In genomic region chr17:76528528-76529223, GRCh38 we compare ENCODE assay signal across 9 cellular contexts. TPM values are rescaled to one million over a fixed set of nuclear protein-coding genes. Genes with fewer than 3 reads are reported as not detected.
DNase-seq lines count a peak whose midpoint lies in the region; ATAC-seq and TF ChIP-seq lines count a peak whose summit lies in the region.
"Had no signal": no experiment of that assay in that cellular context is flagged by ENCODE, and none has a peak within 500 bp of the region (broad histone marks: within the 10 kb centered on the region; RNA-seq: fewer than 3 reads in every experiment).

No MANE protein-coding gene starts in this region.

- ATAC-seq in foreskin keratinocyte = no peak

- no peak for TF ChIP-seq CTCF in VCaP (conservative IDR thresholded peaks at IDR 0.05)
- TF ChIP-seq CTCF in foreskin keratinocyte (conservative IDR thresholded peaks at IDR 0.05) = no peak
- TF ChIP-seq CTCF in sigmoid colon (IDR thresholded peaks at IDR 0.05) = no peak

- H3K27me3 ChIP-seq in foreskin keratinocyte = no peaks in the 10 kb centered on the region
- H3K27me3 ChIP-seq in sigmoid colon = peaks cover 0 to 16% (median 4%) of the 10 kb centered on the region in 3 donors

- TF ChIP-seq POLR2A in sigmoid colon (IDR thresholded peaks at IDR 0.05) = no peak

- 50 to 53% methylated on average over 31 of the region's 31 CpGs for WGBS in sigmoid colon, 2 donors

- peaks cover 9% of the 10 kb centered on the region for H3K4me1 ChIP-seq in foreskin keratinocyte
- peaks cover 0 to 52% (median 45%) of the 10 kb centered on the region in 4 donors for H3K4me1 ChIP-seq in sigmoid colon

- peak; percentile 31 for DNase-seq in Daoy (ENCODE audit: low read depth)
- DNase-seq in foreskin keratinocyte = no peak
- DNase-seq in sigmoid colon = no peak
- DNase-seq in COR-L47 (lab: John Stamatoyannopoulos, UW) = no peak
- DNase-seq in activated CD4-positive, CD25-positive, alpha-beta regulatory T cell treated with anti-CD3 and anti-CD28 coated beads, Interleukin-2, amount 50 U/mL, for 72 hours = no peak
- DNase-seq in SW 1271 (lab: John Stamatoyannopoulos, UW) = no peak
- DNase-seq in T-helper 1 cell = no peak
- DNase-seq: stimulated activated CD4-positive, alpha-beta T cell treated with anti-CD3 and anti-CD28 coated beads, Interleukin-1b, Interleukin-23, amount 100 ng/mL, for 48 hours had no signal

- H3K27ac ChIP-seq in VCaP (peak overlapping the region; percentile 67), foreskin keratinocyte (peak overlapping the region; percentile 44), sigmoid colon (peak overlapping the region; percentile 80 to 82 (median 80))

- no peak for TF ChIP-seq EP300 in sigmoid colon (IDR thresholded peaks at IDR 0.05)

- H3K36me3 ChIP-seq in sigmoid colon = no peaks in the 10 kb centered on the region

- intact Hi-C loops in sigmoid colon (cut with DNase I) = no loop called here

- H3K9me3 ChIP-seq in sigmoid colon = no peaks in the 10 kb centered on the region

- peak overlapping the region in 1 of 4 donors; percentile 1 for H3K4me3 ChIP-seq in sigmoid colon

RNA-seq across cellular contexts. Expression of gene CYGB, which starts 8.8 kb away (rescaled TPM):
- total RNA-seq in Daoy (2014; rRNA removed; shearing (Covaris generic)) = 8.3 and 16.0 TPM in 2 replicates
- 10.2 and 17.8 TPM in 2 replicates for total RNA-seq in foreskin keratinocyte
- 15.0 and 24.3 TPM in 2 replicates for polyA plus RNA-seq in foreskin keratinocyte
- 10 to 100 TPM; 18.6 to 33.4 (median 19.3) TPM for total RNA-seq in sigmoid colon
- 10 to 100 TPM in 2 of 3 donors, 1 to 10 TPM in 1; 9.7 to 25.8 (median 10.1) TPM for polyA plus RNA-seq in sigmoid colon

RNA-seq across cellular contexts. Expression of gene PRCD, which starts 11.2 kb away (rescaled TPM):
- total RNA-seq in Daoy (2014; rRNA removed; shearing (Covaris generic)) = 0.51 TPM in 1 of 2 replicates, not detected in the other
- total RNA-seq in foreskin keratinocyte (0.63 and 0.88 TPM in 2 replicates), sigmoid colon (1 to 10 TPM; 1.1 to 6.1 (median 3.6) TPM)
- polyA plus RNA-seq in foreskin keratinocyte (0.93 and 0.99 TPM in 2 replicates), sigmoid colon (1 to 10 TPM in 2 of 3 donors, not detected in 1; 4.8 to 7.1 TPM)

RNA-seq across cellular contexts. Expression of gene RHBDF2, which starts 27.5 kb away (rescaled TPM):
- 26.6 and 35.5 TPM in 2 replicates for total RNA-seq in Daoy (2014; rRNA removed; shearing (Covaris generic))
- total RNA-seq in foreskin keratinocyte (38.1 and 49.0 TPM in 2 replicates), sigmoid colon (10 to 100 TPM in 3 of 4 donors, 1 to 10 TPM in 1; 7.9 to 27.6 (median 12.5) TPM)
- polyA plus RNA-seq in foreskin keratinocyte (26.4 and 33.1 TPM in 2 replicates), sigmoid colon (10 to 100 TPM in 1 of 3 donors, 1 to 10 TPM in 2; 1.2 to 35.7 (median 5.8) TPM)

RNA-seq across cellular contexts. Expression of gene ST6GALNAC2, which starts 57.0 kb away (rescaled TPM):
- 0.24 and 0.40 TPM in 2 replicates for total RNA-seq in Daoy (2014; rRNA removed; shearing (Covaris generic))
- total RNA-seq in foreskin keratinocyte = 23.4 and 38.5 TPM in 2 replicates
- 21.4 and 31.8 TPM in 2 replicates for polyA plus RNA-seq in foreskin keratinocyte
- 10 to 100 TPM in 1 of 4 donors, 1 to 10 TPM in 3; 4.1 to 16.4 (median 9.0) TPM for total RNA-seq in sigmoid colon
- polyA plus RNA-seq in sigmoid colon = 1 to 10 TPM; 3.3 to 5.4 (median 3.5) TPM
